29 cellular contexts compared by ENCODE assay signal in the genomic region with DNA sequence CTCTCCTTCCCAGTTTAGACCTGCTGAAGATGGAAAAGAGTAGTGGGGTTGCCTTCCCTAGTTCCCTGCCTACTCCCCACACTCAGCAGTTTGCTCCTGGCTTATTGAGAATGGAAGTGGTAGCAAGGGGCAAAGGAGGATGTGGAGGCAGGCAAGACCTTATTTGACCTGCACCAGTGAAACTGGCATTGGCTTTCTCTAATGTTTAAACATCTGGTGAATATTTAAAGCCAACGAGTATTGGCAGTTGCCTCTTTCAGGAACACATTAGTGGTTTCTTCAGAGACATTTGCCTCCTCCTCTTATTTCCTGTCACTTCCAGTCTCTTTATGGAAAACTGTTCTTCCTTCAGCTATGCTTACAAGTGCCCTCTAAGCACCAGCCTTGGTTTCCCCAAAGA.
"Had no signal": no experiment of that assay in that cellular context is flagged by ENCODE, and none has a peak within 500 bp of the region (broad histone marks: within the 10 kb centered on the region; RNA-seq: fewer than 3 reads in every experiment).

No MANE protein-coding gene starts in this region.

- H3K4me3 ChIP-seq: ascending aorta, cardiac muscle cell, colonic mucosa, ovary, skin epidermis, thyroid gland, upper lobe of left lung, vagina had no signal

- H3K4me3 Mint-ChIP-seq: activated naive CD4-positive, alpha-beta T cell treated with anti-CD3 and anti-CD28 coated beads, Interleukin-2, amount 10 ng/mL, durations not matched to agents 7 days and 5 days; activated naive CD8-positive, alpha-beta T cell treated with anti-CD3 and anti-CD28 coated beads, Interleukin-2, amount 10 ng/mL, durations not matched to agents 7 days and 5 days; activated T-cell treated with anti-CD3 and anti-CD28 coated beads, Interleukin-2, amount 50 U/mL, for 24 hours; brain; naive thymus-derived CD4-positive, alpha-beta T cell; stimulated activated memory B cell treated with anti-CD40 and anti-IgM and Interleukin-4, amounts not matched to agents 10 μg/mL and 1 μg/mL and 100 μg/mL, for 72 hours; stimulated activated naive CD8-positive, alpha-beta T cell treated with anti-CD3 and anti-CD28 coated beads, Interleukin-15, amount 100 ng/mL, for 72 hours had no signal

- ATAC-seq: activated CD4-positive, CD25-positive, alpha-beta regulatory T cell treated with anti-CD3 and anti-CD28 coated beads, Interleukin-2, amount 50 U/mL, for 24 hours; naive thymus-derived CD4-positive, alpha-beta T cell; sciatic nerve; stimulated activated memory B cell treated with anti-CD40 and anti-IgM and Interleukin-4, amounts not matched to agents 10 μg/mL and 1 μg/mL and 100 μg/mL, for 72 hours; stimulated activated naive CD8-positive, alpha-beta T cell treated with anti-CD3 and anti-CD28 coated beads, Interleukin-15, amount 100 ng/mL, for 72 hours had no signal

- H3K9me3 ChIP-seq: ascending aorta, colonic mucosa, ovary, thyroid gland, upper lobe of left lung, vagina had no signal

- H3K27ac ChIP-seq: ascending aorta, cardiac muscle cell, colonic mucosa, ovary, skin epidermis, thyroid gland, upper lobe of left lung, vagina, WERI-Rb-1 had no signal

- H3K9me3 Mint-ChIP-seq: activated naive CD4-positive, alpha-beta T cell treated with anti-CD3 and anti-CD28 coated beads, Interleukin-2, amount 10 ng/mL, durations not matched to agents 7 days and 5 days; activated T-cell treated with anti-CD3 and anti-CD28 coated beads, Interleukin-2, amount 50 U/mL, for 24 hours; stimulated activated memory B cell treated with anti-CD40 and anti-IgM and Interleukin-4, amounts not matched to agents 10 μg/mL and 1 μg/mL and 100 μg/mL, for 72 hours; stimulated activated naive CD8-positive, alpha-beta T cell treated with anti-CD3 and anti-CD28 coated beads, Interleukin-15, amount 100 ng/mL, for 72 hours had no signal

- DNase-seq: activated CD4-positive, alpha-beta T cell treated with anti-CD3 and anti-CD28 coated beads for 48 hours; activated CD4-positive, alpha-beta T cell treated with anti-CD3 and anti-CD28 coated beads, Interleukin-2, amount 50 U/mL, for 48 hours; activated CD8-positive, alpha-beta memory T cell treated with anti-CD3 and anti-CD28 coated beads, Interleukin-2, amount 50 U/mL, for 48 hours; activated gamma-delta T cell; activated naive CD4-positive, alpha-beta T cell treated with anti-CD3 and anti-CD28 coated beads, Interleukin-2, amount 10 ng/mL, durations not matched to agents 7 days and 5 days; activated naive CD8-positive, alpha-beta T cell treated with anti-CD3 and anti-CD28 coated beads, Interleukin-2, amount 10 ng/mL, durations not matched to agents 7 days and 5 days; activated T-cell treated with anti-CD3 and anti-CD28 coated beads, Interleukin-2, amount 50 U/mL, for 24 hours; cerebellar nuclear complex; colonic mucosa; effector memory CD4-positive, alpha-beta T cell; head of caudate nucleus; midbrain; naive thymus-derived CD4-positive, alpha-beta T cell; ovary; stimulated activated CD4-positive, alpha-beta T cell treated with anti-CD3 and anti-CD28 coated beads, Interleukin-4, amount 100 ng/mL, for 24 hours; stimulated activated naive CD8-positive, alpha-beta T cell treated with anti-CD3 and anti-CD28 coated beads, Interleukin-15, amount 100 ng/mL, for 72 hours; T-helper 9 cell; thyroid gland; upper lobe of left lung; WERI-Rb-1 had no signal

- H3K27me3 ChIP-seq: ascending aorta, cardiac muscle cell, colonic mucosa, ovary, thyroid gland, upper lobe of left lung, vagina had no signal

- H3K36me3 Mint-ChIP-seq: activated naive CD4-positive, alpha-beta T cell treated with anti-CD3 and anti-CD28 coated beads, Interleukin-2, amount 10 ng/mL, durations not matched to agents 7 days and 5 days; activated naive CD8-positive, alpha-beta T cell treated with anti-CD3 and anti-CD28 coated beads, Interleukin-2, amount 10 ng/mL, durations not matched to agents 7 days and 5 days; brain; stimulated activated memory B cell treated with anti-CD40 and anti-IgM and Interleukin-4, amounts not matched to agents 10 μg/mL and 1 μg/mL and 100 μg/mL, for 72 hours had no signal

- H3K27ac Mint-ChIP-seq: activated naive CD4-positive, alpha-beta T cell treated with anti-CD3 and anti-CD28 coated beads, Interleukin-2, amount 10 ng/mL, durations not matched to agents 7 days and 5 days; activated naive CD8-positive, alpha-beta T cell treated with anti-CD3 and anti-CD28 coated beads, Interleukin-2, amount 10 ng/mL, durations not matched to agents 7 days and 5 days; activated T-cell treated with anti-CD3 and anti-CD28 coated beads, Interleukin-2, amount 50 U/mL, for 24 hours; brain; progenitor cell of endocrine pancreas; stimulated activated memory B cell treated with anti-CD40 and anti-IgM and Interleukin-4, amounts not matched to agents 10 μg/mL and 1 μg/mL and 100 μg/mL, for 72 hours; stimulated activated naive CD8-positive, alpha-beta T cell treated with anti-CD3 and anti-CD28 coated beads, Interleukin-15, amount 100 ng/mL, for 72 hours had no signal

- H3K36me3 ChIP-seq: ascending aorta, cardiac muscle cell, colonic mucosa, ovary, thyroid gland, upper lobe of left lung, vagina, WERI-Rb-1 had no signal

- H3K4me1 ChIP-seq: ascending aorta, colonic mucosa, thyroid gland, upper lobe of left lung, vagina had no signal

- H3K27me3 Mint-ChIP-seq: activated naive CD8-positive, alpha-beta T cell treated with anti-CD3 and anti-CD28 coated beads, Interleukin-2, amount 10 ng/mL, durations not matched to agents 7 days and 5 days; activated T-cell treated with anti-CD3 and anti-CD28 coated beads, Interleukin-2, amount 50 U/mL, for 24 hours; naive thymus-derived CD4-positive, alpha-beta T cell; stimulated activated memory B cell treated with anti-CD40 and anti-IgM and Interleukin-4, amounts not matched to agents 10 μg/mL and 1 μg/mL and 100 μg/mL, for 72 hours; stimulated activated naive CD8-positive, alpha-beta T cell treated with anti-CD3 and anti-CD28 coated beads, Interleukin-15, amount 100 ng/mL, for 72 hours had no signal

- H3K4me1 Mint-ChIP-seq: activated naive CD4-positive, alpha-beta T cell treated with anti-CD3 and anti-CD28 coated beads, Interleukin-2, amount 10 ng/mL, durations not matched to agents 7 days and 5 days; activated naive CD8-positive, alpha-beta T cell treated with anti-CD3 and anti-CD28 coated beads, Interleukin-2, amount 10 ng/mL, durations not matched to agents 7 days and 5 days; brain; stimulated activated naive CD8-positive, alpha-beta T cell treated with anti-CD3 and anti-CD28 coated beads, Interleukin-15, amount 100 ng/mL, for 72 hours had no signal
